Comparison of ENCODE assay signal across 9 cellular contexts in genomic region chr12:11171953-11172675, GRCh38. TPM values are rescaled to one million over a fixed set of nuclear protein-coding genes. Genes with fewer than 3 reads are reported as not detected.
DNase-seq lines count a peak whose midpoint lies in the region; ATAC-seq and TF ChIP-seq lines count a peak whose summit lies in the region.
"Had no signal": no experiment of that assay in that cellular context is flagged by ENCODE, and none has a peak within 500 bp of the region (broad histone marks: within the 10 kb centered on the region; RNA-seq: fewer than 3 reads in every experiment).

No MANE protein-coding gene starts in this region.

- TF ChIP-seq CTCF in GM20000 (IDR thresholded peaks at IDR 0.05; ENCODE audit: extremely low read depth, missing control alignments): no peak

- no peak for ATAC-seq in stimulated activated naive CD8-positive, alpha-beta T cell treated with anti-CD3 and anti-CD28 coated beads, Interleukin-15, amount 100 ng/mL, for 72 hours
- ATAC-seq in HG03342 (IDR thresholded peaks at IDR 0.05; ENCODE audit: unreplicated experiment): no peak
- no peak for ATAC-seq in GM18498 (IDR thresholded peaks at IDR 0.05; ENCODE audit: unreplicated experiment)

- DNase-seq in DMS79 (lab: John Stamatoyannopoulos, UW) (peak; percentile 38), M059J (ENCODE audit: low read depth) (peak; percentile 15), immature natural killer cell (no peak), GM20000 (ENCODE audit: low spot score) (no peak)
- no peak for DNase-seq in activated naive CD8-positive, alpha-beta T cell treated with anti-CD3 and anti-CD28 coated beads for 36 hours
- DNase-seq in stimulated activated naive CD8-positive, alpha-beta T cell treated with anti-CD3 and anti-CD28 coated beads, Interleukin-15, amount 100 ng/mL, for 72 hours: no peak

- H3K4me3 Mint-ChIP-seq in activated naive CD8-positive, alpha-beta T cell treated with anti-CD3 and anti-CD28 coated beads for 36 hours: peak overlapping the region; percentile 97
- peak overlapping the region; percentile 97 to 100 (median 99) for H3K4me3 Mint-ChIP-seq in immature natural killer cell
- peak overlapping the region; percentile 93 to 98 for H3K4me3 Mint-ChIP-seq in stimulated activated naive CD8-positive, alpha-beta T cell treated with anti-CD3 and anti-CD28 coated beads, Interleukin-15, amount 100 ng/mL, for 72 hours

- H3K27ac Mint-ChIP-seq in activated naive CD8-positive, alpha-beta T cell treated with anti-CD3 and anti-CD28 coated beads for 36 hours: peak overlapping the region; percentile 100
- peak overlapping the region; percentile 98 to 100 (median 98) for H3K27ac Mint-ChIP-seq in immature natural killer cell
- peak overlapping the region; percentile 99 to 100 for H3K27ac Mint-ChIP-seq in stimulated activated naive CD8-positive, alpha-beta T cell treated with anti-CD3 and anti-CD28 coated beads, Interleukin-15, amount 100 ng/mL, for 72 hours

- no peaks in the 10 kb centered on the region for H3K9me3 Mint-ChIP-seq in activated naive CD8-positive, alpha-beta T cell treated with anti-CD3 and anti-CD28 coated beads for 36 hours
- no peaks in the 10 kb centered on the region for H3K9me3 Mint-ChIP-seq in immature natural killer cell
- H3K9me3 Mint-ChIP-seq in stimulated activated naive CD8-positive, alpha-beta T cell treated with anti-CD3 and anti-CD28 coated beads, Interleukin-15, amount 100 ng/mL, for 72 hours: no peaks in the 10 kb centered on the region

- H3K36me3 Mint-ChIP-seq in activated naive CD8-positive, alpha-beta T cell treated with anti-CD3 and anti-CD28 coated beads for 36 hours: peaks cover 62% of the 10 kb centered on the region
- H3K36me3 Mint-ChIP-seq in immature natural killer cell: peaks cover 4 to 19% (median 14%) of the 10 kb centered on the region in 3 donors

- no peaks in the 10 kb centered on the region for H3K27me3 Mint-ChIP-seq in activated naive CD8-positive, alpha-beta T cell treated with anti-CD3 and anti-CD28 coated beads for 36 hours
- peaks cover 0 to 5% (median 2%) of the 10 kb centered on the region in 3 donors for H3K27me3 Mint-ChIP-seq in immature natural killer cell (ENCODE audit: low read depth in 3 of 3)
- no peaks in the 10 kb centered on the region for H3K27me3 Mint-ChIP-seq in stimulated activated naive CD8-positive, alpha-beta T cell treated with anti-CD3 and anti-CD28 coated beads, Interleukin-15, amount 100 ng/mL, for 72 hours

- peaks cover 41% of the 10 kb centered on the region for H3K4me1 Mint-ChIP-seq in activated naive CD8-positive, alpha-beta T cell treated with anti-CD3 and anti-CD28 coated beads for 36 hours
- H3K4me1 Mint-ChIP-seq in immature natural killer cell: peaks cover 55 to 82% of the 10 kb centered on the region in 2 donors
- peaks cover 49% of the 10 kb centered on the region for H3K4me1 Mint-ChIP-seq in stimulated activated naive CD8-positive, alpha-beta T cell treated with anti-CD3 and anti-CD28 coated beads, Interleukin-15, amount 100 ng/mL, for 72 hours

RNA-seq across cellular contexts. Expression of gene SMIM10L1, which starts 1.1 kb away (rescaled TPM):
- 8.1 and 10.7 TPM in 2 replicates for total RNA-seq in M059J (2014; rRNA removed; shearing (Covaris generic))
- 1 to 10 TPM; 8.7 to 9.0 TPM for total RNA-seq in activated naive CD8-positive, alpha-beta T cell treated with anti-CD3 and anti-CD28 coated beads for 36 hours
- 10 to 100 TPM in 2 of 3 donors, 1 to 10 TPM in 1; 8.8 to 12.9 (median 12.8) TPM for polyA plus RNA-seq in immature natural killer cell

RNA-seq across cellular contexts. Expression of gene TAS2R42, which starts 14.6 kb away (rescaled TPM):
- not detected in 2 replicates for total RNA-seq in M059J (2014; rRNA removed; shearing (Covaris generic))
- total RNA-seq in activated naive CD8-positive, alpha-beta T cell treated with anti-CD3 and anti-CD28 coated beads for 36 hours: not detected
- not detected for polyA plus RNA-seq in immature natural killer cell
- total RNA-seq: activated CD8-positive, alpha-beta memory T cell treated with anti-CD3 and anti-CD28 coated beads for 36 hours had no signal

RNA-seq across cellular contexts. Expression of gene TAS2R30, which starts 37.7 kb away (rescaled TPM):
- 0.89 TPM in 1 of 2 replicates, not detected in the other for total RNA-seq in M059J (2014; rRNA removed; shearing (Covaris generic))
- under 1 TPM; 0.86 to 0.97 TPM for total RNA-seq in activated naive CD8-positive, alpha-beta T cell treated with anti-CD3 and anti-CD28 coated beads for 36 hours
- polyA plus RNA-seq in immature natural killer cell: not detected

Comparison
In these comparisons a context has a peak if more than half of its experiments do, and no peak if none do; other contexts are left out.
1. DNase-seq: peak in DMS79 (single experiment) and M059J (single experiment); none in activated naive CD8-positive, alpha-beta T cell treated with anti-CD3 and anti-CD28 coated beads for 36 hours (single experiment), immature natural killer cell (0 of 3), stimulated activated naive CD8-positive, alpha-beta T cell treated with anti-CD3 and anti-CD28 coated beads, Interleukin-15, amount 100 ng/mL, for 72 hours (0 of 2) and GM20000 (single experiment).
2. Peak in every context shown above with its lines, with median percentiles within 50 percentile points of each other: H3K27ac Mint-ChIP-seq and H3K4me3 Mint-ChIP-seq.